ENCODE assay signal across 8 cellular contexts in genomic region chr4:24476209-24476781, GRCh38.
DNase-seq lines count a peak whose midpoint lies in the region; ATAC-seq lines count a peak whose summit lies in the region.

No MANE protein-coding gene starts in this region.

- DNase-seq in AG08395 (ENCODE audit: low spot score) (peak; percentile 62), RKO (ENCODE audit: low spot score) (peak; percentile 52), iPS-NIHi11 (ENCODE audit: low spot score) (peak; percentile 41), NCI-H187 (lab: John Stamatoyannopoulos, UW) (no peak), D341Med (ENCODE audit: low spot score) (no peak)
- no peak for DNase-seq in activated CD8-positive, alpha-beta memory T cell treated with anti-CD3 and anti-CD28 coated beads, Interleukin-2, amount 50 U/mL, for 4 hours

- ATAC-seq in GM18861 (IDR thresholded peaks at IDR 0.05; ENCODE audit: unreplicated experiment) (peak; percentile 49), GM21576 (IDR thresholded peaks at IDR 0.05; ENCODE audit: unreplicated experiment) (no peak)

Comparison
In these comparisons a context has a peak if more than half of its experiments do, and no peak if none do; other contexts are left out.
1. DNase-seq: peak in AG08395 (single experiment), RKO (single experiment) and iPS-NIHi11 (single experiment); none in activated CD8-positive, alpha-beta memory T cell treated with anti-CD3 and anti-CD28 coated beads, Interleukin-2, amount 50 U/mL, for 4 hours (single experiment), NCI-H187 (0 of 2) and D341Med (single experiment).